ENCODE assay signal across 31 cellular contexts in genomic region chr5:88803309-88803708, GRCh38.
"Had no signal": no experiment of that assay in that cellular context is flagged by ENCODE, and none has a peak within 500 bp of the region (broad histone marks: within the 10 kb centered on the region; RNA-seq: fewer than 3 reads in every experiment).

No MANE protein-coding gene starts in this region.

- H3K4me3 Mint-ChIP-seq: activated CD4-positive, alpha-beta memory T cell treated with anti-CD3 and anti-CD28 coated beads, Interleukin-2, amount 10 ng/mL, durations not matched to agents 7 days and 5 days; activated CD4-positive, alpha-beta T cell treated with anti-CD3 and anti-CD28 coated beads, Interleukin-2, amount 10 ng/mL, durations not matched to agents 7 days and 5 days; activated naive CD4-positive, alpha-beta T cell treated with anti-CD3 and anti-CD28 coated beads for 36 hours; activated naive CD8-positive, alpha-beta T cell treated with anti-CD3 and anti-CD28 coated beads, Interleukin-2, amount 10 ng/mL, durations not matched to agents 7 days and 5 days; activated T-cell treated with anti-CD3 and anti-CD28 coated beads, Interleukin-2, amount 50 U/mL, for 4 hours; activated T-helper 1 cell treated with anti-CD3 and anti-CD28 coated beads, Interleukin-12 subunit alpha, Interleukin-12 subunit beta, Interleukin-2, Interleukin-4 antibody, amounts not matched to agents 30 ng/mL and 10 ng/mL and 1 ng/mL, durations not matched to agents 14 hours and 24 hours and 36 hours; brain; central memory CD8-positive, alpha-beta T cell; dendritic cell treated with granulocyte-macrophage colony-stimulating factor and Interleukin-4, amounts not matched to agents 40 ng/mL and 50 ng/mL, for 4 days; endodermal cell; T-helper 17 cell; T-helper 2 cell treated with Interferon-gamma antibody and Interleukin-4, amounts not matched to agents 5 μg/mL and 100 μg/mL, for 36 hours had no signal

- H3K4me3 ChIP-seq: ascending aorta, breast epithelium, coronary artery, esophagus muscularis mucosa had no signal

- H3K27me3 Mint-ChIP-seq: activated CD4-positive, alpha-beta memory T cell treated with anti-CD3 and anti-CD28 coated beads, Interleukin-2, amount 10 ng/mL, durations not matched to agents 7 days and 5 days; activated naive CD8-positive, alpha-beta T cell treated with anti-CD3 and anti-CD28 coated beads, Interleukin-2, amount 10 ng/mL, durations not matched to agents 7 days and 5 days; brain; central memory CD8-positive, alpha-beta T cell; dendritic cell treated with granulocyte-macrophage colony-stimulating factor and Interleukin-4, amounts not matched to agents 40 ng/mL and 50 ng/mL, for 4 days had no signal

- H3K9me3 ChIP-seq: ascending aorta, breast epithelium, esophagus muscularis mucosa had no signal

- H3K4me1 ChIP-seq: breast epithelium, esophagus muscularis mucosa had no signal

- H3K9me3 Mint-ChIP-seq: activated CD4-positive, alpha-beta memory T cell treated with anti-CD3 and anti-CD28 coated beads, Interleukin-2, amount 10 ng/mL, durations not matched to agents 7 days and 5 days; activated CD4-positive, alpha-beta T cell treated with anti-CD3 and anti-CD28 coated beads, Interleukin-2, amount 10 ng/mL, durations not matched to agents 7 days and 5 days; activated naive CD4-positive, alpha-beta T cell treated with anti-CD3 and anti-CD28 coated beads for 36 hours; activated naive CD8-positive, alpha-beta T cell treated with anti-CD3 and anti-CD28 coated beads, Interleukin-2, amount 10 ng/mL, durations not matched to agents 7 days and 5 days; activated T-cell treated with anti-CD3 and anti-CD28 coated beads, Interleukin-2, amount 50 U/mL, for 4 hours; activated T-helper 1 cell treated with anti-CD3 and anti-CD28 coated beads, Interleukin-12 subunit alpha, Interleukin-12 subunit beta, Interleukin-2, Interleukin-4 antibody, amounts not matched to agents 30 ng/mL and 10 ng/mL and 1 ng/mL, durations not matched to agents 14 hours and 24 hours and 36 hours; activated T-helper 2 cell treated with anti-CD3 and anti-CD28 coated beads, Interferon-gamma antibody, Interleukin-2, Interleukin-4, amounts not matched to agents 10 μg/mL and 5 μg/mL and 100 μg/mL, durations not matched to agents 14 hours and 24 hours and 36 hours; endodermal cell; T-helper 2 cell treated with Interferon-gamma antibody and Interleukin-4, amounts not matched to agents 5 μg/mL and 100 μg/mL, for 36 hours had no signal

- H3K36me3 Mint-ChIP-seq: activated naive CD4-positive, alpha-beta T cell treated with anti-CD3 and anti-CD28 coated beads, Interleukin-2, amount 50 U/mL, for 72 hours; activated naive CD8-positive, alpha-beta T cell treated with anti-CD3 and anti-CD28 coated beads, Interleukin-2, amount 10 ng/mL, durations not matched to agents 7 days and 5 days had no signal

- H3K27me3 ChIP-seq: ascending aorta, breast epithelium, dorsolateral prefrontal cortex, esophagus muscularis mucosa had no signal

- ATAC-seq: activated naive CD4-positive, alpha-beta T cell treated with anti-CD3 and anti-CD28 coated beads, Interleukin-2, amount 50 U/mL, for 72 hours; activated T-cell treated with anti-CD3 and anti-CD28 coated beads, Interleukin-2, amount 50 U/mL, for 4 hours; T-helper 17 cell had no signal

- H3K36me3 ChIP-seq: breast epithelium had no signal

- DNase-seq: activated CD4-positive, alpha-beta memory T cell treated with anti-CD3 and anti-CD28 coated beads, Interleukin-2, amount 10 ng/mL, durations not matched to agents 7 days and 5 days; activated CD4-positive, alpha-beta T cell treated with anti-CD3 and anti-CD28 coated beads for 1 hour; activated CD4-positive, alpha-beta T cell treated with anti-CD3 and anti-CD28 coated beads for 4 hours; activated CD4-positive, alpha-beta T cell treated with anti-CD3 and anti-CD28 coated beads, Interleukin-2, amount 10 ng/mL, durations not matched to agents 7 days and 5 days; activated CD4-positive, alpha-beta T cell treated with anti-CD3 and anti-CD28 coated beads, Interleukin-2, amount 50 U/mL, for 4 hours; activated CD8-positive, alpha-beta memory T cell treated with anti-CD3 and anti-CD28 coated beads, Interleukin-2, amount 50 U/mL, for 48 hours; activated effector memory CD4-positive, alpha-beta T cell treated with anti-CD3 and anti-CD28 coated beads, Interleukin-2, amount 50 U/mL, for 16 hours; activated naive CD4-positive, alpha-beta T cell treated with anti-CD3 and anti-CD28 coated beads for 36 hours; activated naive CD8-positive, alpha-beta T cell treated with anti-CD3 and anti-CD28 coated beads, Interleukin-2, amount 10 ng/mL, durations not matched to agents 7 days and 5 days; activated T-cell treated with anti-CD3 and anti-CD28 coated beads for 4 hours; activated T-cell treated with anti-CD3 and anti-CD28 coated beads, Interleukin-2, amount 50 U/mL, for 4 hours; dorsolateral prefrontal cortex; effector memory CD4-positive, alpha-beta T cell; endodermal cell; erythroblast; foreskin melanocyte; head of caudate nucleus; T-helper 1 cell; T-helper 17 cell; T1000 had no signal

- H3K27ac Mint-ChIP-seq: activated CD4-positive, alpha-beta memory T cell treated with anti-CD3 and anti-CD28 coated beads, Interleukin-2, amount 10 ng/mL, durations not matched to agents 7 days and 5 days; activated CD4-positive, alpha-beta T cell treated with anti-CD3 and anti-CD28 coated beads, Interleukin-2, amount 10 ng/mL, durations not matched to agents 7 days and 5 days; activated naive CD4-positive, alpha-beta T cell treated with anti-CD3 and anti-CD28 coated beads for 36 hours; activated naive CD4-positive, alpha-beta T cell treated with anti-CD3 and anti-CD28 coated beads, Interleukin-2, amount 50 U/mL, for 72 hours; activated naive CD8-positive, alpha-beta T cell treated with anti-CD3 and anti-CD28 coated beads, Interleukin-2, amount 10 ng/mL, durations not matched to agents 7 days and 5 days; activated T-helper 1 cell treated with anti-CD3 and anti-CD28 coated beads, Interleukin-12 subunit alpha, Interleukin-12 subunit beta, Interleukin-2, Interleukin-4 antibody, amounts not matched to agents 30 ng/mL and 10 ng/mL and 1 ng/mL, durations not matched to agents 14 hours and 24 hours and 36 hours; activated T-helper 2 cell treated with anti-CD3 and anti-CD28 coated beads, Interferon-gamma antibody, Interleukin-2, Interleukin-4, amounts not matched to agents 10 μg/mL and 5 μg/mL and 100 μg/mL, durations not matched to agents 14 hours and 24 hours and 36 hours; brain; dendritic cell treated with granulocyte-macrophage colony-stimulating factor and Interleukin-4, amounts not matched to agents 40 ng/mL and 50 ng/mL, for 4 days; endodermal cell; T-helper 17 cell; T-helper 2 cell treated with Interferon-gamma antibody and Interleukin-4, amounts not matched to agents 5 μg/mL and 100 μg/mL, for 36 hours had no signal

- H3K4me1 Mint-ChIP-seq: activated CD4-positive, alpha-beta memory T cell treated with anti-CD3 and anti-CD28 coated beads, Interleukin-2, amount 10 ng/mL, durations not matched to agents 7 days and 5 days; activated CD4-positive, alpha-beta T cell treated with anti-CD3 and anti-CD28 coated beads, Interleukin-2, amount 10 ng/mL, durations not matched to agents 7 days and 5 days; activated naive CD8-positive, alpha-beta T cell treated with anti-CD3 and anti-CD28 coated beads, Interleukin-2, amount 10 ng/mL, durations not matched to agents 7 days and 5 days; central memory CD8-positive, alpha-beta T cell had no signal

- H3K27ac ChIP-seq: breast epithelium, coronary artery, esophagus muscularis mucosa had no signal
